Comparison of ENCODE assay signal across 1 cellular context in genomic region chr10:73874267-73875138, GRCh38.
TF ChIP-seq lines count a peak whose summit lies in the region.

Gene CAMK2G, minus strand, starts transcription at chr10:73874555. Its CDS starts 94 bp downstream, at chr10:73874461.

TF ChIP-seq in HEK293, 187 proteins besides CTCF, POLR2A, EP300 and RAD21 (continued from another document and continues in another):
- TF ChIP-seq ZNF513 (tag by site-specific recombination; IDR thresholded peaks at IDR 0.05) (no peak), ZNF211 (tag by site-specific recombination; IDR thresholded peaks at IDR 0.05; ENCODE audit: low read depth) (no peak), GFI1B (tag by site-specific recombination; IDR thresholded peaks at IDR 0.05) (no peak), ZNF169 (tag by site-specific recombination; IDR thresholded peaks at IDR 0.05) (no peak), ELK4 (IDR thresholded peaks at IDR 0.05; ENCODE audit: borderline replicate concordance, low read depth, low read length) (no peak), ZNF16 (tag by site-specific recombination; IDR thresholded peaks at IDR 0.05; ENCODE audit: low read depth) (no peak), ZNF664 (tag by site-specific recombination; IDR thresholded peaks at IDR 0.05) (no peak), ZSCAN23 (tag by site-specific recombination; IDR thresholded peaks at IDR 0.05) (no peak), ZNF549 (tag by site-specific recombination; IDR thresholded peaks at IDR 0.05) (no peak), SCRT1 (tag by site-specific recombination; IDR thresholded peaks at IDR 0.05; ENCODE audit: borderline replicate concordance) (no peak), ZNF544 (tag by site-specific recombination; IDR thresholded peaks at IDR 0.05) (no peak), ZBTB49 (tag by site-specific recombination; IDR thresholded peaks at IDR 0.05; ENCODE audit: low read depth) (no peak), ZNF571 (tag by site-specific recombination; IDR thresholded peaks at IDR 0.05) (no peak), GLI2 (tag by site-specific recombination; IDR thresholded peaks at IDR 0.05; ENCODE audit: borderline replicate concordance, low read depth) (no peak), ATF2 (tag by site-specific recombination; IDR thresholded peaks at IDR 0.05; ENCODE audit: low read depth) (no peak), ZFP69B (tag by site-specific recombination; IDR thresholded peaks at IDR 0.05) (no peak), ZNF654 (tag by site-specific recombination; IDR thresholded peaks at IDR 0.05; ENCODE audit: low read depth) (no peak), SP3 (tag by site-specific recombination; IDR thresholded peaks at IDR 0.05) (peak; percentile 49; the same call in 1 of the 2 replicates), ZBTB8A (tag by site-specific recombination; IDR thresholded peaks at IDR 0.05) (peak; percentile 62), GLIS1 (tag by site-specific recombination; IDR thresholded peaks at IDR 0.05) (no peak; the same call in 1 of the 2 replicates), ZNF398 (tag by site-specific recombination; IDR thresholded peaks at IDR 0.05) (peak; percentile 87), ZNF707 (tag by site-specific recombination; IDR thresholded peaks at IDR 0.05) (no peak), KLF9 (tag by site-specific recombination; IDR thresholded peaks at IDR 0.05; ENCODE audit: low read depth) (peak; percentile 68), ZXDB (tag by site-specific recombination; IDR thresholded peaks at IDR 0.05) (peak; percentile 18; the same call in 1 of the 2 replicates), ZNF157 (tag by site-specific recombination; IDR thresholded peaks at IDR 0.05) (no peak), ZNF311 (tag by site-specific recombination; IDR thresholded peaks at IDR 0.05; ENCODE audit: borderline replicate concordance) (no peak), ZNF23 (tag by site-specific recombination; IDR thresholded peaks at IDR 0.05; ENCODE audit: borderline replicate concordance) (no peak), ZNF610 (tag by site-specific recombination; IDR thresholded peaks at IDR 0.05; ENCODE audit: borderline replicate concordance) (no peak), ZNF202 (tag by site-specific recombination; IDR thresholded peaks at IDR 0.05; ENCODE audit: borderline replicate concordance) (no peak), KLF16 (tag by site-specific recombination; IDR thresholded peaks at IDR 0.05) (peak; percentile 33; the same call in 1 of the 2 replicates), IKZF3 (tag by site-specific recombination; IDR thresholded peaks at IDR 0.05) (no peak), ZNF280D (tag by site-specific recombination; IDR thresholded peaks at IDR 0.05) (no peak), ZNF76 (tag by site-specific recombination; IDR thresholded peaks at IDR 0.05; ENCODE audit: borderline replicate concordance, low read depth) (no peak; the same call in 1 of the 2 replicates), ZNF2 (tag by site-specific recombination; IDR thresholded peaks at IDR 0.05) (no peak), ZNF580 (tag by site-specific recombination; IDR thresholded peaks at IDR 0.05) (no peak), ZBTB17 (tag by site-specific recombination; IDR thresholded peaks at IDR 0.05) (no peak), GLI4 (tag by site-specific recombination; IDR thresholded peaks at IDR 0.05) (no peak), ZNF366 (tag by site-specific recombination; conservative IDR thresholded peaks at IDR 0.05) (no peak), ZNF138 (tag by site-specific recombination; IDR thresholded peaks at IDR 0.05; ENCODE audit: borderline replicate concordance) (no peak), ZNF112 (tag by site-specific recombination; IDR thresholded peaks at IDR 0.05) (no peak), ZIC2 (tag by site-specific recombination; IDR thresholded peaks at IDR 0.05) (peak; percentile 50), ZNF362 (tag by site-specific recombination; IDR thresholded peaks at IDR 0.05) (no peak), ZNF221 (tag by site-specific recombination; IDR thresholded peaks at IDR 0.05; ENCODE audit: borderline replicate concordance) (no peak), ZBTB20 (tag by site-specific recombination; IDR thresholded peaks at IDR 0.05) (peak; percentile 94), PATZ1 (tag by site-specific recombination; IDR thresholded peaks at IDR 0.05) (peak; percentile 30; the same call in 1 of the 2 replicates), ZBTB10 (tag by site-specific recombination; IDR thresholded peaks at IDR 0.05) (no peak), ZNF48 (tag by site-specific recombination; IDR thresholded peaks at IDR 0.05) (no peak)
